In genomic region chr7:303884-304573, GRCh38 we compare ENCODE assay signal across 24 cellular contexts. TPM values are rescaled to one million over a fixed set of nuclear protein-coding genes. Genes with fewer than 3 reads are reported as not detected.
DNase-seq lines count a peak whose midpoint lies in the region; ATAC-seq, FAIRE-seq and TF ChIP-seq lines count a peak whose summit lies in the region.
"Had no signal": no experiment of that assay in that cellular context is flagged by ENCODE, and none has a peak within 500 bp of the region (broad histone marks: within the 10 kb centered on the region; RNA-seq: fewer than 3 reads in every experiment).

No MANE protein-coding gene starts in this region.

- H3K27ac Mint-ChIP-seq in brain (peak overlapping the region in 3 of 5 experiments; percentile 8 to 72 (median 20)), MCF 10A (ENCODE audit: low read depth, unreplicated experiment) (no peak overlapping the region)
- no peak overlapping the region for H3K27ac Mint-ChIP-seq in naive thymus-derived CD8-positive, alpha-beta T cell
- H3K27ac Mint-ChIP-seq: CD8-positive, alpha-beta T cell had no signal

- no peak overlapping the region for H4K91ac ChIP-seq in neuronal stem cell (ENCODE audit: low read depth, low read length, poor library complexity)

- H3K23ac ChIP-seq in neuronal stem cell (ENCODE audit: low read depth, low read length, poor library complexity): no peak overlapping the region

- POLR2A ChIA-PET in naive thymus-derived CD8-positive, alpha-beta T cell (lab: Charles Lee): no interaction called here
- POLR2A ChIA-PET in MCF 10A (lab: Yijun Ruan, JAX): no interaction called here

- no peak overlapping the region for H3K27ac ChIP-seq in right atrium auricular region
- no peak overlapping the region for H3K27ac ChIP-seq in neuronal stem cell (replicated peaks; ENCODE audit: low read length)
- H3K27ac ChIP-seq in suprapubic skin: no peak overlapping the region
- H3K27ac ChIP-seq: BLaER1 treated with 17β-estradiol and CSF1 and Interleukin-3, amounts not matched to agents 10 nM and 100 nM; GM23248; RWPE1 had no signal

- intact Hi-C loops in Right ventricle myocardium inferior (cut with DNase I) (no loop called here), MCF 10A (cut with micrococcal nuclease) (no loop called here)

- no peak for TF ChIP-seq CTCF in right atrium auricular region (IDR thresholded peaks at IDR 0.05)
- TF ChIP-seq CTCF in brain (conservative IDR thresholded peaks at IDR 0.05): no peak
- no peak for TF ChIP-seq CTCF in suprapubic skin (IDR thresholded peaks at IDR 0.05)
- no peak for TF ChIP-seq CTCF in MCF 10A (IDR thresholded peaks at IDR 0.05; ENCODE audit: unreplicated experiment)

- no peak for ATAC-seq in Right ventricle myocardium inferior
- ATAC-seq in naive thymus-derived CD8-positive, alpha-beta T cell: no peak
- ATAC-seq: CD8-positive, alpha-beta T cell had no signal

- CTCF ChIA-PET in MCF 10A (lab: Yijun Ruan, JAX): no interaction called here

- H3K9ac ChIP-seq in neuronal stem cell (ENCODE audit: low read depth, low read length, poor library complexity): peak overlapping the region; percentile 16
- H3K9ac ChIP-seq: BLaER1 treated with 17β-estradiol and CSF1 and Interleukin-3, amounts not matched to agents 10 nM and 100 nM; GM23248 had no signal

- no peaks in the 10 kb centered on the region for H3K79me1 ChIP-seq in neuronal stem cell (ENCODE audit: low read depth, low read length)

- H3K4me1 ChIP-seq in right atrium auricular region (no peaks in the 10 kb centered on the region), neuronal stem cell (ENCODE audit: control insufficient read depth in 2 of 2, insufficient read depth in 1 of 2, low read depth in 1 of 2, low read length in 2 of 2) (peaks cover 0 to 3% of the 10 kb centered on the region in 2 donors), suprapubic skin (no peaks in the 10 kb centered on the region)
- H3K4me1 ChIP-seq: HAP-1 had no signal

- no peaks in the 10 kb centered on the region for H3K36me3 ChIP-seq in right atrium auricular region
- H3K36me3 ChIP-seq in neuronal stem cell (replicated peaks in 1 of 2; ENCODE audit: control insufficient read depth in 2 of 2, insufficient read depth in 2 of 2, low read length in 2 of 2): no peaks in the 10 kb centered on the region
- H3K36me3 ChIP-seq in suprapubic skin: no peaks in the 10 kb centered on the region
- H3K36me3 ChIP-seq: BLaER1 treated with 17β-estradiol and CSF1 and Interleukin-3, amounts not matched to agents 10 nM and 100 nM; HAP-1 had no signal

- H3K18ac ChIP-seq in neuronal stem cell (ENCODE audit: low read length): peak overlapping the region; percentile 33

- DNase-seq in Right ventricle myocardium inferior (ENCODE audit: missing footprints) (peak; percentile 57), right atrium auricular region (ENCODE audit: low spot score) (no peak), neuronal stem cell (ENCODE audit: low spot score) (no peak), suprapubic skin (ENCODE audit: low spot score in 2 of 2) (peak; percentile 41 to 74), MCF 10A (ENCODE audit: unreplicated experiment) (no peak), frontal cortex (ENCODE audit: low spot score in 2 of 2) (no peak)
- no peak for DNase-seq in naive thymus-derived CD8-positive, alpha-beta T cell
- DNase-seq: 8988T; DMS153; GM23248; IMR-90; NCI-H1694; NCI-H2081; NCI-H2171; NCI-H345; NCI-H524; NCI-H774; NK-92 treated with Interleukin-12 subunit alpha and Interleukin-12 subunit beta, amount 100 ng/mL, for 24 hours had no signal

- H2BK12ac ChIP-seq in neuronal stem cell (ENCODE audit: low read length): no peak overlapping the region

- H3K36me3 Mint-ChIP-seq in brain: no peaks in the 10 kb centered on the region
- H3K36me3 Mint-ChIP-seq in naive thymus-derived CD8-positive, alpha-beta T cell: no peaks in the 10 kb centered on the region
- no peaks in the 10 kb centered on the region for H3K36me3 Mint-ChIP-seq in MCF 10A (ENCODE audit: insufficient read depth, unreplicated experiment)
- H3K36me3 Mint-ChIP-seq: CD8-positive, alpha-beta T cell had no signal

- H3K9me3 ChIP-seq in right atrium auricular region (peaks cover 0 to 13% of the 10 kb centered on the region in 2 donors), neuronal stem cell (replicated peaks in 1 of 2; ENCODE audit: control insufficient read depth in 2 of 2, insufficient read depth in 1 of 2, low read depth in 1 of 2, low read length in 2 of 2) (peaks cover 0 to 9% of the 10 kb centered on the region in 2 donors), suprapubic skin (peaks cover 11% of the 10 kb centered on the region)

- BruUV-seq in MCF 10A (replicated peaks; lab: Mats Ljungman, UMichigan): no TSS peak

- no CpG with 5 or more reads among the region's 24 CpGs for WGBS in neuronal stem cell (ENCODE audit: extremely low coverage in 2 of 2, insufficient read length in 2 of 2, insufficient replicate concordance in 1 of 2), 2 donors
- 89% methylated on average over 23 of the region's 24 CpGs for WGBS in suprapubic skin

- H3K4me2 ChIP-seq in neuronal stem cell (ENCODE audit: insufficient read depth, low read length, poor library complexity, severe bottlenecking): no peak overlapping the region
- H3K4me2 ChIP-seq: BLaER1 treated with 17β-estradiol and CSF1 and Interleukin-3, amounts not matched to agents 10 nM and 100 nM had no signal

- H3K14ac ChIP-seq in neuronal stem cell (ENCODE audit: low read length): peak overlapping the region; percentile 90

- H3K4me1 Mint-ChIP-seq in brain (peaks cover under 1% of the 10 kb centered on the region), MCF 10A (ENCODE audit: insufficient read depth, unreplicated experiment) (no peaks in the 10 kb centered on the region)
- peaks cover 0 to 2% (median 0%) of the 10 kb centered on the region in 4 donors for H3K4me1 Mint-ChIP-seq in naive thymus-derived CD8-positive, alpha-beta T cell

- H3K27me3 Mint-ChIP-seq in brain (peaks cover 12% of the 10 kb centered on the region), MCF 10A (ENCODE audit: insufficient read depth, unreplicated experiment) (no peaks in the 10 kb centered on the region)
- H3K27me3 Mint-ChIP-seq in naive thymus-derived CD8-positive, alpha-beta T cell: peaks cover 4 to 13% (median 4%) of the 10 kb centered on the region in 5 donors

- no peak overlapping the region for H2BK120ac ChIP-seq in neuronal stem cell (ENCODE audit: low read depth, low read length)

- H2BK15ac ChIP-seq in neuronal stem cell (ENCODE audit: low read length): peak overlapping the region; percentile 38

- H3K4ac ChIP-seq in neuronal stem cell (ENCODE audit: low read length): no peak overlapping the region

- no peak for TF ChIP-seq EP300 in suprapubic skin (IDR thresholded peaks at IDR 0.05)

- H3K9me3 Mint-ChIP-seq in brain (peaks cover 4 to 17% (median 10%) of the 10 kb centered on the region in 5 experiments), MCF 10A (ENCODE audit: unreplicated experiment) (peaks cover 21% of the 10 kb centered on the region)
- H3K9me3 Mint-ChIP-seq in naive thymus-derived CD8-positive, alpha-beta T cell: peaks cover 0 to 9% (median 0%) of the 10 kb centered on the region in 9 donors
- H3K9me3 Mint-ChIP-seq: CD8-positive, alpha-beta T cell had no signal

- no peak for TF ChIP-seq POLR2A in suprapubic skin (IDR thresholded peaks at IDR 0.05)

- H3K27me3 ChIP-seq in right atrium auricular region (no peaks in the 10 kb centered on the region), neuronal stem cell (ENCODE audit: control insufficient read depth in 3 of 3, insufficient read depth in 3 of 3, low read depth in 1 of 3, low read length in 3 of 3) (peaks cover 0 to 11% (median 0%) of the 10 kb centered on the region in 3 experiments), suprapubic skin (peaks cover 4% of the 10 kb centered on the region)
- H3K27me3 ChIP-seq: BLaER1 treated with 17β-estradiol and CSF1 and Interleukin-3, amounts not matched to agents 10 nM and 100 nM had no signal

- H3K4me3 ChIP-seq in right atrium auricular region (no peak overlapping the region), neuronal stem cell (ENCODE audit: low read length in 2 of 2) (peak overlapping the region in 1 of 2 donors; percentile 69), suprapubic skin (no peak overlapping the region)
- H3K4me3 ChIP-seq: BLaER1 treated with 17β-estradiol and CSF1 and Interleukin-3, amounts not matched to agents 10 nM and 100 nM; GM23248; HAP-1 had no signal

- H4K8ac ChIP-seq in neuronal stem cell (ENCODE audit: low read depth, low read length): no peak overlapping the region

- H2AK5ac ChIP-seq in neuronal stem cell (ENCODE audit: low read depth, low read length): peak overlapping the region; percentile 30

- H2AFZ ChIP-seq in neuronal stem cell (ENCODE audit: low read length): no peak overlapping the region
- H2AFZ ChIP-seq: GM23248 had no signal

- H2BK5ac ChIP-seq in neuronal stem cell (ENCODE audit: low read length): no peak overlapping the region

- no peak for FAIRE-seq in frontal cortex (lab: Jason Lieb, UNC)

- H3K4me3 Mint-ChIP-seq in brain: peak overlapping the region in 2 of 5 experiments; percentile 8 to 34
- no peak overlapping the region for H3K4me3 Mint-ChIP-seq in naive thymus-derived CD8-positive, alpha-beta T cell
- H3K4me3 Mint-ChIP-seq in MCF 10A (ENCODE audit: unreplicated experiment): no peak overlapping the region
- H3K4me3 Mint-ChIP-seq: CD8-positive, alpha-beta T cell had no signal

RNA-seq across cellular contexts. Expression of gene FOXL3, which starts 14.1 kb away (rescaled TPM):
- not detected for total RNA-seq in Right ventricle myocardium inferior
- total RNA-seq in right atrium auricular region: not detected
- not detected for polyA plus RNA-seq in brain (ENCODE audit: insufficient read depth, low read depth, low replicate concordance)
- not detected for polyA plus RNA-seq in neuronal stem cell (2013, experiment 1 of 2)
- polyA plus RNA-seq in neuronal stem cell (2013, experiment 2 of 2): not detected
- not detected for total RNA-seq in suprapubic skin
- total RNA-seq in naive thymus-derived CD8-positive, alpha-beta T cell: not detected
- not detected for polyA plus RNA-seq in naive thymus-derived CD8-positive, alpha-beta T cell
- not detected in 2 replicates for total RNA-seq in MCF 10A (2022)
- not detected for total RNA-seq in frontal cortex
- total RNA-seq: CD8-positive, alpha-beta T cell; G401; GM23248; IMR-90 had no signal
- polyA plus RNA-seq: GM23248, IMR-90 had no signal

Comparison
In these comparisons a context has a peak if more than half of its experiments do, and no peak if none do; other contexts are left out.
1. DNase-seq: peak in Right ventricle myocardium inferior (single experiment) and suprapubic skin (2 of 2); none in right atrium auricular region (single experiment), neuronal stem cell (single experiment), naive thymus-derived CD8-positive, alpha-beta T cell (0 of 10), MCF 10A (single experiment) and frontal cortex (0 of 2).
2. H3K27ac Mint-ChIP-seq: peak in brain (3 of 5); none in naive thymus-derived CD8-positive, alpha-beta T cell (0 of 10) and MCF 10A (single experiment).